Comparison of ENCODE assay signal across 15 cellular contexts in genomic region chr2:174074831-174075230, GRCh38.
"Had no signal": no experiment of that assay in that cellular context is flagged by ENCODE, and none has a peak within 500 bp of the region (broad histone marks: within the 10 kb centered on the region; RNA-seq: fewer than 3 reads in every experiment).

No MANE protein-coding gene starts in this region.

- DNase-seq: activated CD4-positive, alpha-beta T cell treated with anti-CD3 and anti-CD28 coated beads, Interleukin-2, amount 50 U/mL, for 1 hour; activated CD8-positive, alpha-beta memory T cell treated with anti-CD3 and anti-CD28 coated beads for 24 hours; activated naive CD8-positive, alpha-beta T cell treated with anti-CD3 and anti-CD28 coated beads for 36 hours; amygdala; body of pancreas; effector CD4-positive, alpha-beta T cell; foreskin fibroblast; hypothalamus; kidney; left ventricle myocardium superior had no signal

- H3K4me3 ChIP-seq: body of pancreas, coronary artery, prostate gland, suprapubic skin had no signal

- ATAC-seq: activated CD4-positive, CD25-positive, alpha-beta regulatory T cell treated with anti-CD3 and anti-CD28 coated beads, Interleukin-2, amount 50 U/mL, for 24 hours; body of pancreas; left ventricle myocardium superior; sciatic nerve had no signal

- H3K36me3 ChIP-seq: prostate gland had no signal

- H3K9me3 ChIP-seq: body of pancreas, prostate gland, suprapubic skin had no signal

- H3K27me3 ChIP-seq: body of pancreas, suprapubic skin had no signal

- H3K27ac ChIP-seq: body of pancreas, coronary artery, prostate gland, suprapubic skin had no signal
